ENCODE assay signal across 9 cellular contexts in genomic region chr11:96154802-96155520, GRCh38.
DNase-seq lines count a peak whose midpoint lies in the region; ATAC-seq and TF ChIP-seq lines count a peak whose summit lies in the region.
"Had no signal": no experiment of that assay in that cellular context is flagged by ENCODE, and none has a peak within 500 bp of the region (broad histone marks: within the 10 kb centered on the region; RNA-seq: fewer than 3 reads in every experiment).

No MANE protein-coding gene starts in this region.

- H3K27ac ChIP-seq in gastrocnemius medialis, result peak overlapping the region; percentile 61 to 79 (median 72)

- no peak for TF ChIP-seq POLR2A in gastrocnemius medialis (IDR thresholded peaks at IDR 0.05)

- no peak for TF ChIP-seq CTCF in WI38 (IDR thresholded peaks at IDR 0.05; ENCODE audit: low read depth, low read length)
- TF ChIP-seq CTCF in fibroblast of mammary gland (conservative IDR thresholded peaks at IDR 0.05; ENCODE audit: control insufficient read depth, insufficient read depth, low read depth, low read length), result no peak
- TF ChIP-seq CTCF in gastrocnemius medialis (IDR thresholded peaks at IDR 0.05 in 4 of 5, conservative IDR thresholded peaks at IDR 0.05 in 1 of 5), result no peak

- H3K36me3 ChIP-seq in gastrocnemius medialis, result no peaks in the 10 kb centered on the region

- no peak for ATAC-seq in gastrocnemius medialis
- ATAC-seq in HG02610 (IDR thresholded peaks at IDR 0.05; ENCODE audit: unreplicated experiment), result no peak

- no peaks in the 10 kb centered on the region for H3K9me3 ChIP-seq in gastrocnemius medialis

- peak; percentile 65 for DNase-seq in Daoy (ENCODE audit: low read depth)
- DNase-seq in fibroblast of mammary gland (ENCODE audit: low read depth), result peak; percentile 85
- DNase-seq in gastrocnemius medialis, result no peak
- DNase-seq in COLO829 (ENCODE audit: low spot score), result no peak
- no peak for DNase-seq in occipital lobe (lab: John Stamatoyannopoulos, UW)
- no peak for DNase-seq in SIG-M5 (lab: John Stamatoyannopoulos, UW)
- DNase-seq: immature natural killer cell had no signal

- H3K4me3 ChIP-seq in WI38 (ENCODE audit: low read depth, low read length) (peak overlapping the region; percentile 34), fibroblast of mammary gland (ENCODE audit: control insufficient read depth, low read depth, low read length) (no peak overlapping the region), gastrocnemius medialis (no peak overlapping the region)

- H3K27me3 ChIP-seq in gastrocnemius medialis, result no peaks in the 10 kb centered on the region

- in situ Hi-C loops in gastrocnemius medialis (cut with MboI; ENCODE audit: low sequenced_read_pairs in 4 of 4), result no loop called here

- intact Hi-C loops in gastrocnemius medialis (cut with DNase I; ENCODE audit: low total_unique reads), result no loop called here

- peaks cover 8 to 28% of the 10 kb centered on the region in 2 donors for H3K4me1 ChIP-seq in gastrocnemius medialis

Comparison
In these comparisons a context has a peak if more than half of its experiments do, and no peak if none do; other contexts are left out.
1. DNase-seq: peak in Daoy (single experiment) and fibroblast of mammary gland (single experiment); none in gastrocnemius medialis (0 of 2), COLO829 (single experiment), occipital lobe (single experiment) and SIG-M5 (single experiment).